Comparison of ENCODE assay signal across 2 cellular contexts in the genomic region with DNA sequence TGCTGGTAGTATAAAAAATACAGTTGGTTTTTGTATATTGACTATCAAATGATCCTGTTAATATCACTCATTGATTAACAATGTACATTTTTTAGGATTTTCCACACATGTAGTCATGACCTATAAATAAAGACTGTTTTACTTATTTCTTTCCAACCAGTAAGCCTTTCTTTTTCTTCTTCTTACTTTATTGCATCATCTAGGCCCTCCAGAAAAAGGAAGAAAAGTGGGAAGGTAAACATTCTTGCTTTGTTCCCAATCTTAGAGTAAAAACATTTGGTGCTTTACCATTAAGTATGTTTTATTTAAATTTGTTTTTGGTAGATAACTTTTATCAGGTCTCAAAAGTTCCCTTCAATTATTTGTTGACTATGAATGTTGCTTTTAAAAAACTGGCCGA.
TF ChIP-seq lines count a peak whose summit lies in the region.

No MANE protein-coding gene starts in this region.

TF ChIP-seq in IMR-90, 13 proteins besides CTCF, POLR2A, EP300 and RAD21:
- TF ChIP-seq, protein P1, sequence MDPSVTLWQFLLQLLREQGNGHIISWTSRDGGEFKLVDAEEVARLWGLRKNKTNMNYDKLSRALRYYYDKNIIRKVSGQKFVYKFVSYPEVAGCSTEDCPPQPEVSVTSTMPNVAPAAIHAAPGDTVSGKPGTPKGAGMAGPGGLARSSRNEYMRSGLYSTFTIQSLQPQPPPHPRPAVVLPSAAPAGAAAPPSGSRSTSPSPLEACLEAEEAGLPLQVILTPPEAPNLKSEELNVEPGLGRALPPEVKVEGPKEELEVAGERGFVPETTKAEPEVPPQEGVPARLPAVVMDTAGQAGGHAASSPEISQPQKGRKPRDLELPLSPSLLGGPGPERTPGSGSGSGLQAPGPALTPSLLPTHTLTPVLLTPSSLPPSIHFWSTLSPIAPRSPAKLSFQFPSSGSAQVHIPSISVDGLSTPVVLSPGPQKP (IDR thresholded peaks at IDR 0.05; ENCODE audit: borderline replicate concordance, low read depth, low read length), result no peak
- TF ChIP-seq CEBPB (IDR thresholded peaks at IDR 0.05; ENCODE audit: low read depth, low read length), result peak; percentile 72

TF ChIP-seq in K562, 482 proteins besides CTCF, POLR2A, EP300 and RAD21:
- TF ChIP-seq ZNF165 (CRISPR knock-in tag; IDR thresholded peaks at IDR 0.05; ENCODE audit: borderline replicate concordance) (no peak), CEBPG (CRISPR knock-in tag; IDR thresholded peaks at IDR 0.05) (no peak), CEBPG (tag; conservative IDR thresholded peaks at IDR 0.05 in 1 of 2, IDR thresholded peaks at IDR 0.05 in 1 of 2) (peak; percentile 79 to 82), CEBPB (tag; IDR thresholded peaks at IDR 0.05) (0 out of 2 replicates have a peak, but pooled peaks have one; percentile 38), NR4A1 (CRISPR knock-in tag; IDR thresholded peaks at IDR 0.05) (no peak), NR4A1 (tag; IDR thresholded peaks at IDR 0.05) (no peak)
- TF ChIP-seq, protein P2, sequence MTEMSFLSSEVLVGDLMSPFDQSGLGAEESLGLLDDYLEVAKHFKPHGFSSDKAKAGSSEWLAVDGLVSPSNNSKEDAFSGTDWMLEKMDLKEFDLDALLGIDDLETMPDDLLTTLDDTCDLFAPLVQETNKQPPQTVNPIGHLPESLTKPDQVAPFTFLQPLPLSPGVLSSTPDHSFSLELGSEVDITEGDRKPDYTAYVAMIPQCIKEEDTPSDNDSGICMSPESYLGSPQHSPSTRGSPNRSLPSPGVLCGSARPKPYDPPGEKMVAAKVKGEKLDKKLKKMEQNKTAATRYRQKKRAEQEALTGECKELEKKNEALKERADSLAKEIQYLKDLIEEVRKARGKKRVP (CRISPR knock-in tag; IDR thresholded peaks at IDR 0.05), result 0 out of 2 replicates have a peak, but pooled peaks have one; percentile 24
- TF ChIP-seq, protein P3, sequence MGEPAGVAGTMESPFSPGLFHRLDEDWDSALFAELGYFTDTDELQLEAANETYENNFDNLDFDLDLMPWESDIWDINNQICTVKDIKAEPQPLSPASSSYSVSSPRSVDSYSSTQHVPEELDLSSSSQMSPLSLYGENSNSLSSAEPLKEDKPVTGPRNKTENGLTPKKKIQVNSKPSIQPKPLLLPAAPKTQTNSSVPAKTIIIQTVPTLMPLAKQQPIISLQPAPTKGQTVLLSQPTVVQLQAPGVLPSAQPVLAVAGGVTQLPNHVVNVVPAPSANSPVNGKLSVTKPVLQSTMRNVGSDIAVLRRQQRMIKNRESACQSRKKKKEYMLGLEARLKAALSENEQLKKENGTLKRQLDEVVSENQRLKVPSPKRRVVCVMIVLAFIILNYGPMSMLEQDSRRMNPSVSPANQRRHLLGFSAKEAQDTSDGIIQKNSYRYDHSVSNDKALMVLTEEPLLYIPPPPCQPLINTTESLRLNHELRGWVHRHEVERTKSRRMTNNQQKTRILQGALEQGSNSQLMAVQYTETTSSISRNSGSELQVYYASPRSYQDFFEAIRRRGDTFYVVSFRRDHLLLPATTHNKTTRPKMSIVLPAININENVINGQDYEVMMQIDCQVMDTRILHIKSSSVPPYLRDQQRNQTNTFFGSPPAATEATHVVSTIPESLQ (CRISPR knock-in tag; IDR thresholded peaks at IDR 0.05), result no peak
- TF ChIP-seq, protein P4, sequence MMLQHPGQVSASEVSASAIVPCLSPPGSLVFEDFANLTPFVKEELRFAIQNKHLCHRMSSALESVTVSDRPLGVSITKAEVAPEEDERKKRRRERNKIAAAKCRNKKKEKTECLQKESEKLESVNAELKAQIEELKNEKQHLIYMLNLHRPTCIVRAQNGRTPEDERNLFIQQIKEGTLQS (IDR thresholded peaks at IDR 0.05), result peak; percentile 84
- TF ChIP-seq, protein P4 (CRISPR knock-in tag; conservative IDR thresholded peaks at IDR 0.05), result no peak
